ENCODE assay signal across 13 cellular contexts in genomic region chr1:167708940-167709389, GRCh38. TPM values are rescaled to one million over a fixed set of nuclear protein-coding genes. Genes with fewer than 3 reads are reported as not detected.
DNase-seq lines count a peak whose midpoint lies in the region; ATAC-seq, FAIRE-seq and TF ChIP-seq lines count a peak whose summit lies in the region.
"Had no signal": no experiment of that assay in that cellular context is flagged by ENCODE, and none has a peak within 500 bp of the region (broad histone marks: within the 10 kb centered on the region; RNA-seq: fewer than 3 reads in every experiment).

No MANE protein-coding gene starts in this region.

- H3K9ac ChIP-seq in GM12878 (ENCODE audit: control insufficient read depth, insufficient read depth, low read length): no peak overlapping the region

- no peak for TF ChIP-seq POLR2A in GM12878 (IDR thresholded peaks at IDR 0.05; ENCODE audit: low read depth, low read length)

- SMC1A ChIA-PET in GM12878 (lab: Charles Lee; ENCODE audit: uncharacterized antibody, unreplicated experiment): interaction anchor here (0.6 to 5.6 kb wide), 9 partner anchors 15 to 168 kb away, joined by 3 to 31 read pairs (median 5); partner anchors contain the start of gene CREG1

- in situ Hi-C loops in GM12878 (cut with MboI) (no loop called here), brain microvascular endothelial cell (cut with HindIII; ENCODE audit: low pct_ligation_motif_present, low sequenced_read_pairs) (no loop called here)

- FAIRE-seq in GM12878 (lab: Jason Lieb, UNC): peak; percentile 89

- WGBS in GM12878 (ENCODE audit: insufficient coverage, insufficient replicate concordance, low lambda C conversion rate, missing lambda C conversion rate): 3% methylated on average over 3 of the region's 3 CpGs

- H3K36me3 ChIP-seq in GM12878 (ENCODE audit: control insufficient read depth in 2 of 2, insufficient read depth in 2 of 2, low read length in 1 of 2) (peaks cover 0 to 13% of the 10 kb centered on the region in 2 experiments; a peak in 3 of 4 replicates), brain microvascular endothelial cell (replicated peaks) (no peaks in the 10 kb centered on the region)
- H3K36me3 ChIP-seq: uterus had no signal

- ATAC-seq in GM18868 (IDR thresholded peaks at IDR 0.05; ENCODE audit: unreplicated experiment): peak; percentile 46
- peak; percentile 66 for ATAC-seq in GM12878
- ATAC-seq in GM18873 (IDR thresholded peaks at IDR 0.05; ENCODE audit: low FRiP score, unreplicated experiment): no peak

- no TSS peak for BruUV-seq in GM12878 (replicated peaks; lab: Mats Ljungman, UMichigan)

- POLR2A ChIA-PET in GM12878 (lab: Charles Lee): interaction anchor here (0.7 to 1.4 kb wide), 2 partner anchors 11 to 44 kb away, joined by 3 read pairs; no protein-coding TSS in a partner anchor

- TF ChIP-seq RAD21 in GM12878 (IDR thresholded peaks at IDR 0.05; ENCODE audit: insufficient read depth, low read depth, low read length): no peak

- intact Hi-C loops in GM12878 (cut with micrococcal nuclease; ENCODE audit: unreplicated experiment): no loop called here

- H3K4me2 ChIP-seq in GM12878 (ENCODE audit: control insufficient read depth, insufficient read depth): peak overlapping the region; percentile 89

- TF ChIP-seq EP300 in GM12878 (IDR thresholded peaks at IDR 0.05; ENCODE audit: borderline replicate concordance in 1 of 2, control insufficient read depth in 1 of 2, low read depth in 2 of 2, low read length in 2 of 2): 0 out of 4 replicates have a peak, but pooled peaks of 1 of the 2 experiments have one; percentile 10

- H3K4me3 Mint-ChIP-seq in IgD-negative memory B cell (peak overlapping the region; percentile 48 to 93 (median 72)), progenitor cell of endocrine pancreas (ENCODE audit: low read depth) (no peak overlapping the region)

- H3K27me3 ChIP-seq in GM12878 (replicated peaks in 1 of 2; ENCODE audit: control insufficient read depth in 2 of 2, insufficient read depth in 2 of 2, low read length in 1 of 2) (no peaks in the 10 kb centered on the region), brain microvascular endothelial cell (replicated peaks) (no peaks in the 10 kb centered on the region)
- H3K27me3 ChIP-seq: uterus had no signal

- H3K4me1 ChIP-seq in GM12878 (ENCODE audit: control insufficient read depth, insufficient read depth, low read length): peaks cover 53% of the 10 kb centered on the region
- H3K4me1 ChIP-seq: uterus had no signal

- H3K9me3 ChIP-seq in GM12878 (replicated peaks; ENCODE audit: control insufficient read depth, insufficient read depth, low read length): no peaks in the 10 kb centered on the region
- H3K9me3 ChIP-seq: uterus had no signal

- no peaks in the 10 kb centered on the region for H3K36me3 Mint-ChIP-seq in IgD-negative memory B cell
- no peaks in the 10 kb centered on the region for H3K36me3 Mint-ChIP-seq in progenitor cell of endocrine pancreas (ENCODE audit: insufficient read depth)
- H3K36me3 Mint-ChIP-seq: brain had no signal

- DNase-seq in AML-193 (lab: John Stamatoyannopoulos, UW) (peak; percentile 39 to 61), GM12878 (ENCODE audit: low read depth, low spot score) (peak; percentile 63), activated gamma-delta T cell treated with Interleukin-2 at 50 U/mL for 16 hours (no peak), progenitor cell of endocrine pancreas (ENCODE audit: low spot score, unreplicated experiment) (no peak), brain microvascular endothelial cell (no peak)
- DNase-seq: activated CD4-positive, CD25-positive, alpha-beta regulatory T cell treated with anti-CD3 and anti-CD28 coated beads, Interleukin-2, amount 50 U/mL, for 72 hours; stimulated activated CD4-positive, alpha-beta T cell treated with anti-CD3 and anti-CD28 coated beads, Interleukin-2, amount 100 ng/mL, for 48 hours; uterus had no signal

- H3K4me3 ChIP-seq in GM12878 (no peak overlapping the region; the same call in 1 of the 2 replicates), brain microvascular endothelial cell (ENCODE audit: low read depth, low read length) (no peak overlapping the region)
- H3K4me3 ChIP-seq: uterus had no signal

- H3K27me3 Mint-ChIP-seq in IgD-negative memory B cell: no peaks in the 10 kb centered on the region
- H3K27me3 Mint-ChIP-seq in progenitor cell of endocrine pancreas: peaks cover 45% of the 10 kb centered on the region

- H3K79me2 ChIP-seq in GM12878 (ENCODE audit: control insufficient read depth, insufficient read depth, low read length): no peaks in the 10 kb centered on the region

- H4K20me1 ChIP-seq in GM12878 (ENCODE audit: control insufficient read depth, insufficient read depth): no peaks in the 10 kb centered on the region

- peaks cover 37 to 56% (median 50%) of the 10 kb centered on the region in 3 donors for H3K4me1 Mint-ChIP-seq in IgD-negative memory B cell
- peaks cover 7% of the 10 kb centered on the region for H3K4me1 Mint-ChIP-seq in progenitor cell of endocrine pancreas (ENCODE audit: low read depth)

- H2AFZ ChIP-seq in GM12878 (ENCODE audit: control insufficient read depth, low read depth, low read length): no peak overlapping the region

- H3K27ac Mint-ChIP-seq in IgD-negative memory B cell: peak overlapping the region; percentile 71 to 89 (median 88)
- H3K27ac Mint-ChIP-seq in progenitor cell of endocrine pancreas: no peak overlapping the region
- H3K27ac Mint-ChIP-seq: nephron had no signal

- H3K9me3 Mint-ChIP-seq in IgD-negative memory B cell: no peaks in the 10 kb centered on the region
- H3K9me3 Mint-ChIP-seq in progenitor cell of endocrine pancreas (ENCODE audit: low read depth): no peaks in the 10 kb centered on the region
- H3K9me3 Mint-ChIP-seq: brain, nephron had no signal

- RAD21 ChIA-PET in GM12878 (lab: Charles Lee; ENCODE audit: unreplicated experiment): interaction anchor here (0.8 to 3.6 kb wide), 3 partner anchors 21 to 43 kb away, joined by 3 to 18 read pairs (median 4); no protein-coding TSS in a partner anchor

- peak overlapping the region; percentile 76 for H3K27ac ChIP-seq in GM12878 (ENCODE audit: control insufficient read depth, insufficient read depth)
- H3K27ac ChIP-seq in brain microvascular endothelial cell: no peak overlapping the region
- H3K27ac ChIP-seq: uterus had no signal

- CTCF ChIA-PET in GM12878 (lab: Yijun Ruan, JAX): interaction anchor here (0.8 to 4.8 kb wide), 9 partner anchors 21 to 375 kb away, joined by 3 to 28 read pairs (median 4); no protein-coding TSS in a partner anchor

- TF ChIP-seq CTCF in GM12878 (IDR thresholded peaks at IDR 0.05 in 2 of 3, conservative IDR thresholded peaks at IDR 0.05 in 1 of 3; ENCODE audit: control insufficient read depth in 2 of 3, extremely low read depth in 1 of 3, insufficient read depth in 1 of 3, low read depth in 3 of 3, low read length in 3 of 3) (no peak), progenitor cell of endocrine pancreas (IDR thresholded peaks at IDR 0.05; ENCODE audit: unreplicated experiment) (no peak), brain microvascular endothelial cell (IDR thresholded peaks at IDR 0.05; ENCODE audit: low read depth, low read length, missing control alignments) (no peak)

TF ChIP-seq in GM12878, 131 proteins besides CTCF, POLR2A, EP300 and RAD21 (continues in another document):
- no peak for TF ChIP-seq CREM (IDR thresholded peaks at IDR 0.05; ENCODE audit: low read depth)
- TF ChIP-seq NR2C1 (IDR thresholded peaks at IDR 0.05): no peak
- TF ChIP-seq ETV6 (conservative IDR thresholded peaks at IDR 0.05 in 1 of 2, IDR thresholded peaks at IDR 0.05 in 1 of 2; ENCODE audit: borderline replicate concordance in 1 of 2, low read depth in 1 of 2): peak in 1 of 2 experiments; percentile 72; a peak in 1 of 4 replicates
- TF ChIP-seq NR2F1 (conservative IDR thresholded peaks at IDR 0.05): 0 out of 2 replicates have a peak, but pooled peaks have one; percentile 25
- no peak for TF ChIP-seq KAT2A (conservative IDR thresholded peaks at IDR 0.05; ENCODE audit: control insufficient read depth, low read depth, low read length)
- TF ChIP-seq NFIC (IDR thresholded peaks at IDR 0.05; ENCODE audit: low read depth, low read length): peak; percentile 75; the same call in 1 of the 2 replicates
- no peak for TF ChIP-seq NRF1 (conservative IDR thresholded peaks at IDR 0.05; ENCODE audit: low read depth, low read length)
- peak; percentile 72; the same call in 1 of the 2 replicates for TF ChIP-seq DPF2 (IDR thresholded peaks at IDR 0.05)
- TF ChIP-seq IKZF2 (IDR thresholded peaks at IDR 0.05): peak; percentile 92
- TF ChIP-seq CBFB (IDR thresholded peaks at IDR 0.05; ENCODE audit: low read depth): peak; percentile 74
- peak; percentile 47; the same call in 1 of the 2 replicates for TF ChIP-seq GATAD2B (conservative IDR thresholded peaks at IDR 0.05; ENCODE audit: low read depth)
- TF ChIP-seq ZSCAN29 (IDR thresholded peaks at IDR 0.05): no peak
- no peak for TF ChIP-seq SMC3 (IDR thresholded peaks at IDR 0.05; ENCODE audit: borderline replicate concordance, low read length)
- peak; percentile 92 for TF ChIP-seq EED (IDR thresholded peaks at IDR 0.05; ENCODE audit: low read depth)
- peak; percentile 89 for TF ChIP-seq MEF2B (IDR thresholded peaks at IDR 0.05; ENCODE audit: partially characterized antibody, poor library complexity, severe bottlenecking)
- peak; percentile 57; the same call in 1 of the 2 replicates for TF ChIP-seq MTA2 (IDR thresholded peaks at IDR 0.05; ENCODE audit: low read depth)

RNA-seq across cellular contexts. Expression of gene MPZL1, which starts 12.8 kb away (rescaled TPM):
- polyA plus RNA-seq in IgD-negative memory B cell (33.8 TPM), GM12878 (2011; rRNA removed) (51.5 and 54.3 TPM in 2 replicates), GM12878 (2014; fragmentation: Illumina TruSeq; extraction: Trizol) (54.6 and 61.8 TPM in 2 replicates), GM12878 (2014; fragmentation: Nextera tagmentation; extraction: Ambion mirVana) (10 to 100 TPM in 1 of 2 experiments, 1 to 10 TPM in 1; 9.8 to 12.0 TPM), GM12878 (2014; rRNA removed) (38.9 and 45.4 TPM in 2 replicates), GM12878 (2016; fragmentation: Nextera tagmentation; extraction: Ambion mirVana) (10 to 100 TPM; 59.2 to 60.9 TPM)
- 68.4 and 72.7 TPM in 2 replicates for total RNA-seq in GM12878 (2013; cell fraction: nucleolus; rRNA removed)
- total RNA-seq in GM12878 (2014; rRNA removed) (40.6 and 44.5 TPM in 2 replicates), GM12878 (2014; rRNA removed; fragmentation: Illumina TruSeq; extraction: Trizol) (45.4 and 46.4 TPM in 2 replicates), GM12878 (2021) (41.8 and 42.0 TPM in 2 replicates), progenitor cell of endocrine pancreas (127 and 133 TPM in 2 replicates)
- 14.5 TPM for polyA plus RNA-seq in GM12878 (2011; ENCODE audit: low read depth)
- polyA plus RNA-seq in GM12878 (2011; cell fraction: cytosol; rRNA removed): 30.4 and 34.3 TPM in 2 replicates
- 41.2 and 50.5 TPM in 2 replicates for polyA plus RNA-seq in GM12878 (2011; cell fraction: nucleus; rRNA removed)
- polyA plus RNA-seq in GM12878 (2012): 19.9 and 23.7 TPM in 2 replicates
- 27.8 and 47.7 TPM in 2 replicates for polyA minus RNA-seq in GM12878 (2011; rRNA and poly(A)+ RNA removed)
- polyA minus RNA-seq in GM12878 (2011; cell fraction: cytosol; rRNA and poly(A)+ RNA removed): 15.1 and 16.2 TPM in 2 replicates
- 15.6 and 20.3 TPM in 2 replicates for polyA minus RNA-seq in GM12878 (2011; cell fraction: nucleus; rRNA and poly(A)+ RNA removed)

Comparison
In these comparisons a context has a peak if more than half of its experiments do, and no peak if none do; other contexts are left out.
1. DNase-seq: peak in AML-193 (2 of 2) and GM12878 (single experiment); none in activated gamma-delta T cell treated with Interleukin-2 at 50 U/mL for 16 hours (single experiment), progenitor cell of endocrine pancreas (single experiment) and brain microvascular endothelial cell (single experiment).